2 cellular contexts compared by ENCODE assay signal in the genomic region with DNA sequence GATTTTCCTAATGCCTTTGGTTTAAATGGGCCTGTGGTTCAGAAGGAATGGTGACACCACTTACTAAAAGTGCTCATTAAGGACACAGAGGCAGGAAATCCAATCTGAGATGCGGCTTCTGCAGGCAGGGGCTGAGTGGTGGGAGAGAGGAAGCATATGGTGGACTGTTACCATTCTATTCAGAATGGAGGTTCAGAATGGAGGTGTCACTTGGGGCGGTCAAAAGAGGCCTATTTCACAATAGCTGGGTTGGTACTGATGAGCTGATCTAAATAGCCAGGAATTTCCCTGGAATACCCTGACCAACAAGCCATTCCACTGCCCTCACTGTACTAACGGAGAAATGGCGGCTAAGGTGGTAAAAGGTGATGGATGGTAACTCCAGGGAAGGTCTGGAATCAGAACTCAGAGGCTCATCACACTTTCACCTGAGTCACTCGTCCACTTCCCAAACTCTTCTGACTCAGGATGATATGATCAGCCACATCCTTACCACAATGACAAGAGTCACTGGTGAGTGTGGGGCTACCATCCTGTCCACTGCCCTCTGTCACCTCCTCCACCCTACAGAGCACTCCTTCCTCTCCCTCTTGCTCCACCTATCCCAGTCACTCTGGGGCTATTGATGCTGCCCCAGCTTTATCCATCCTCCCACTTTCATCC.
TF ChIP-seq lines count a peak whose summit lies in the region.

No MANE protein-coding gene starts in this region.

TF ChIP-seq in endothelial cell of umbilical vein, 7 proteins besides CTCF, POLR2A, EP300 and RAD21:
- TF ChIP-seq MYC (IDR thresholded peaks at IDR 0.05; ENCODE audit: low read depth, low read length) (no peak), GATA2 (IDR thresholded peaks at IDR 0.05; ENCODE audit: insufficient read depth, insufficient read length, low read depth, low read length) (peak; percentile 20)
TF ChIP-seq in endothelial cell of umbilical vein: peak in this region for 1.

TF ChIP-seq in GM23338, 12 proteins besides CTCF, POLR2A, EP300 and RAD21:
- TF ChIP-seq EZH2phosphoT487 (IDR thresholded peaks at IDR 0.05; ENCODE audit: unreplicated experiment) (no peak), POLR2AphosphoS5 (IDR thresholded peaks at IDR 0.05; ENCODE audit: low read depth) (no peak), STAT1 (IDR thresholded peaks at IDR 0.05; ENCODE audit: unreplicated experiment) (no peak), CREB1 (CRISPR knock-in tag; IDR thresholded peaks at IDR 0.05; ENCODE audit: low read depth) (no peak), ZNF331 (CRISPR knock-in tag; IDR thresholded peaks at IDR 0.05; ENCODE audit: low read depth) (no peak), ZNF114 (CRISPR knock-in tag; IDR thresholded peaks at IDR 0.05) (no peak), NANOG (IDR thresholded peaks at IDR 0.05; ENCODE audit: borderline replicate concordance) (no peak)
- TF ChIP-seq, protein P1, sequence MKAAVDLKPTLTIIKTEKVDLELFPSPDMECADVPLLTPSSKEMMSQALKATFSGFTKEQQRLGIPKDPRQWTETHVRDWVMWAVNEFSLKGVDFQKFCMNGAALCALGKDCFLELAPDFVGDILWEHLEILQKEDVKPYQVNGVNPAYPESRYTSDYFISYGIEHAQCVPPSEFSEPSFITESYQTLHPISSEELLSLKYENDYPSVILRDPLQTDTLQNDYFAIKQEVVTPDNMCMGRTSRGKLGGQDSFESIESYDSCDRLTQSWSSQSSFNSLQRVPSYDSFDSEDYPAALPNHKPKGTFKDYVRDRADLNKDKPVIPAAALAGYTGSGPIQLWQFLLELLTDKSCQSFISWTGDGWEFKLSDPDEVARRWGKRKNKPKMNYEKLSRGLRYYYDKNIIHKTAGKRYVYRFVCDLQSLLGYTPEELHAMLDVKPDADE (IDR thresholded peaks at IDR 0.05), result no peak
- TF ChIP-seq, protein P2, sequence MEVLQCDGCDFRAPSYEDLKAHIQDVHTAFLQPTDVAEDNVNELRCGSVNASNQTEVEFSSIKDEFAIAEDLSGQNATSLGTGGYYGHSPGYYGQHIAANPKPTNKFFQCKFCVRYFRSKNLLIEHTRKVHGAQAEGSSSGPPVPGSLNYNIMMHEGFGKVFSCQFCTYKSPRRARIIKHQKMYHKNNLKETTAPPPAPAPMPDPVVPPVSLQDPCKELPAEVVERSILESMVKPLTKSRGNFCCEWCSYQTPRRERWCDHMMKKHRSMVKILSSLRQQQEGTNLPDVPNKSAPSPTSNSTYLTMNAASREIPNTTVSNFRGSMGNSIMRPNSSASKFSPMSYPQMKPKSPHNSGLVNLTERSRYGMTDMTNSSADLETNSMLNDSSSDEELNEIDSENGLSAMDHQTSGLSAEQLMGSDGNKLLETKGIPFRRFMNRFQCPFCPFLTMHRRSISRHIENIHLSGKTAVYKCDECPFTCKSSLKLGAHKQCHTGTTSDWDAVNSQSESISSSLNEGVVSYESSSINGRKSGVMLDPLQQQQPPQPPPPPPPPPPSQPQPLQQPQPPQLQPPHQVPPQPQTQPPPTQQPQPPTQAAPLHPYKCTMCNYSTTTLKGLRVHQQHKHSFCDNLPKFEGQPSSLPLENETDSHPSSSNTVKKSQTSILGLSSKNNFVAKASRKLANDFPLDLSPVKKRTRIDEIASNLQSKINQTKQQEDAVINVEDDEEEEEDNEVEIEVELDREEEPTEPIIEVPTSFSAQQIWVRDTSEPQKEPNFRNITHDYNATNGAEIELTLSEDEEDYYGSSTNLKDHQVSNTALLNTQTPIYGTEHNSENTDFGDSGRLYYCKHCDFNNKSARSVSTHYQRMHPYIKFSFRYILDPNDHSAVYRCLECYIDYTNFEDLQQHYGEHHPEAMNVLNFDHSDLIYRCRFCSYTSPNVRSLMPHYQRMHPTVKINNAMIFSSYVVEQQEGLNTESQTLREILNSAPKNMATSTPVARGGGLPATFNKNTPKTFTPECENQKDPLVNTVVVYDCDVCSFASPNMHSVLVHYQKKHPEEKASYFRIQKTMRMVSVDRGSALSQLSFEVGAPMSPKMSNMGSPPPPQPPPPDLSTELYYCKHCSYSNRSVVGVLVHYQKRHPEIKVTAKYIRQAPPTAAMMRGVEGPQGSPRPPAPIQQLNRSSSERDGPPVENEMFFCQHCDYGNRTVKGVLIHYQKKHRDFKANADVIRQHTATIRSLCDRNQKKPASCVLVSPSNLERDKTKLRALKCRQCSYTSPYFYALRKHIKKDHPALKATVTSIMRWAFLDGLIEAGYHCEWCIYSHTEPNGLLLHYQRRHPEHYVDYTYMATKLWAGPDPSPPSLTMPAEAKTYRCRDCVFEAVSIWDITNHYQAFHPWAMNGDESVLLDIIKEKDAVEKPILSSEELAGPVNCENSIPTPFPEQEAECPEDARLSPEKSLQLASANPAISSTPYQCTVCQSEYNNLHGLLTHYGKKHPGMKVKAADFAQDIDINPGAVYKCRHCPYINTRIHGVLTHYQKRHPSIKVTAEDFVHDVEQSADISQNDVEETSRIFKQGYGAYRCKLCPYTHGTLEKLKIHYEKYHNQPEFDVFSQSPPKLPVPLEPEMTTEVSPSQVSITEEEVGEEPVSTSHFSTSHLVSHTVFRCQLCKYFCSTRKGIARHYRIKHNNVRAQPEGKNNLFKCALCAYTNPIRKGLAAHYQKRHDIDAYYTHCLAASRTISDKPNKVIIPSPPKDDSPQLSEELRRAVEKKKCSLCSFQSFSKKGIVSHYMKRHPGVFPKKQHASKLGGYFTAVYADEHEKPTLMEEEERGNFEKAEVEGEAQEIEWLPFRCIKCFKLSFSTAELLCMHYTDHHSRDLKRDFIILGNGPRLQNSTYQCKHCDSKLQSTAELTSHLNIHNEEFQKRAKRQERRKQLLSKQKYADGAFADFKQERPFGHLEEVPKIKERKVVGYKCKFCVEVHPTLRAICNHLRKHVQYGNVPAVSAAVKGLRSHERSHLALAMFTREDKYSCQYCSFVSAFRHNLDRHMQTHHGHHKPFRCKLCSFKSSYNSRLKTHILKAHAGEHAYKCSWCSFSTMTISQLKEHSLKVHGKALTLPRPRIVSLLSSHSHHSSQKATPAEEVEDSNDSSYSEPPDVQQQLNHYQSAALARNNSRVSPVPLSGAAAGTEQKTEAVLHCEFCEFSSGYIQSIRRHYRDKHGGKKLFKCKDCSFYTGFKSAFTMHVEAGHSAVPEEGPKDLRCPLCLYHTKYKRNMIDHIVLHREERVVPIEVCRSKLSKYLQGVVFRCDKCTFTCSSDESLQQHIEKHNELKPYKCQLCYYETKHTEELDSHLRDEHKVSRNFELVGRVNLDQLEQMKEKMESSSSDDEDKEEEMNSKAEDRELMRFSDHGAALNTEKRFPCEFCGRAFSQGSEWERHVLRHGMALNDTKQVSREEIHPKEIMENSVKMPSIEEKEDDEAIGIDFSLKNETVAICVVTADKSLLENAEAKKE (CRISPR knock-in tag; IDR thresholded peaks at IDR 0.05), result no peak
- TF ChIP-seq, protein P3, sequence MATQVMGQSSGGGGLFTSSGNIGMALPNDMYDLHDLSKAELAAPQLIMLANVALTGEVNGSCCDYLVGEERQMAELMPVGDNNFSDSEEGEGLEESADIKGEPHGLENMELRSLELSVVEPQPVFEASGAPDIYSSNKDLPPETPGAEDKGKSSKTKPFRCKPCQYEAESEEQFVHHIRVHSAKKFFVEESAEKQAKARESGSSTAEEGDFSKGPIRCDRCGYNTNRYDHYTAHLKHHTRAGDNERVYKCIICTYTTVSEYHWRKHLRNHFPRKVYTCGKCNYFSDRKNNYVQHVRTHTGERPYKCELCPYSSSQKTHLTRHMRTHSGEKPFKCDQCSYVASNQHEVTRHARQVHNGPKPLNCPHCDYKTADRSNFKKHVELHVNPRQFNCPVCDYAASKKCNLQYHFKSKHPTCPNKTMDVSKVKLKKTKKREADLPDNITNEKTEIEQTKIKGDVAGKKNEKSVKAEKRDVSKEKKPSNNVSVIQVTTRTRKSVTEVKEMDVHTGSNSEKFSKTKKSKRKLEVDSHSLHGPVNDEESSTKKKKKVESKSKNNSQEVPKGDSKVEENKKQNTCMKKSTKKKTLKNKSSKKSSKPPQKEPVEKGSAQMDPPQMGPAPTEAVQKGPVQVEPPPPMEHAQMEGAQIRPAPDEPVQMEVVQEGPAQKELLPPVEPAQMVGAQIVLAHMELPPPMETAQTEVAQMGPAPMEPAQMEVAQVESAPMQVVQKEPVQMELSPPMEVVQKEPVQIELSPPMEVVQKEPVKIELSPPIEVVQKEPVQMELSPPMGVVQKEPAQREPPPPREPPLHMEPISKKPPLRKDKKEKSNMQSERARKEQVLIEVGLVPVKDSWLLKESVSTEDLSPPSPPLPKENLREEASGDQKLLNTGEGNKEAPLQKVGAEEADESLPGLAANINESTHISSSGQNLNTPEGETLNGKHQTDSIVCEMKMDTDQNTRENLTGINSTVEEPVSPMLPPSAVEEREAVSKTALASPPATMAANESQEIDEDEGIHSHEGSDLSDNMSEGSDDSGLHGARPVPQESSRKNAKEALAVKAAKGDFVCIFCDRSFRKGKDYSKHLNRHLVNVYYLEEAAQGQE (IDR thresholded peaks at IDR 0.05; ENCODE audit: unreplicated experiment), result no peak
